Comparison of ENCODE assay signal across 9 cellular contexts in the genomic region with DNA sequence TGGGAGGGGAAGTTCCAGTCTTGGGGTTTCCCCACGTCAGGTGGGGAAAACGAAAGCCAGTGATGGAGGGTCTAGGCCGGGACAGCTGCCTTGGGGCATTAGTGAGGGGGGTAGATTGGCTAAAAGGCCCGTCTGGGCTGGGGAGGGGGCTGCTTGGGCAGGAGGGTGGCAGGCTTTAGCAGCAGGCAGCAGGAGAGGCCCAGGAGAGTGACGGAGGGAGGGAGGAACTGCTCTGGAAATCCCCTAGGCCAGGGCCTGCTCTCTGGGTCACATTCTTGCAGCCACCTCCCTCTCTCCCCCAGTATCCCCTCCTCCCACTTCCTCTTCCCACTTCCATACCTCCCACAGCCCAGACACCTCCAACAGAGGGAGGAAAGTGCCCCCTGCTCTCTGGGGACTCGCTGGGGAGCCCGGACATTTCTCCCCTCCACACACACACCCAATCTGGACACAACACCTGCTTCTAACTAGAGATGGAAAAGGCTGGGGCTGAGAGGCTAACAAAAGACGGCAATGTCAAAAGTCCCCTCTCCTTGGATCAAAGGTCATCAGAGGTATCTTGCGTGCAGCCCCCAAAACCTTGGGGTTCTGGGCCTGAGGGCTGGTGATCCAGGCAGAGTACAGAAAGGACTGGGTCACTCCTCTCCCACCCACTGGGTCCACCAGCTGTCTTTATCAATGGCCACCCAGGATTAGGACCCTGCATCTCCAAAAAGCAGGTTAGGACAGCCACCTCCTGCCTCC. TPM values are rescaled to one million over a fixed set of nuclear protein-coding genes. Genes with fewer than 3 reads are reported as not detected.
DNase-seq lines count a peak whose midpoint lies in the region; ATAC-seq and TF ChIP-seq lines count a peak whose summit lies in the region.
"Had no signal": no experiment of that assay in that cellular context is flagged by ENCODE, and none has a peak within 500 bp of the region (broad histone marks: within the 10 kb centered on the region; RNA-seq: fewer than 3 reads in every experiment).

No MANE protein-coding gene starts in this region.

- peak; percentile 42 for ATAC-seq in activated T-helper 17 cell treated with anti-CD3 and anti-CD28 coated beads, Interleukin-2, amount 50 U/mL, for 72 hours (replicated peaks)

- CTCF ChIA-PET in HEK293 (lab: Yijun Ruan, JAX), result interaction anchor here (0.6 to 2.6 kb wide), 6 partner anchors 10 to 134 kb away, joined by 3 to 8 read pairs (median 3); no protein-coding TSS in a partner anchor

- peak overlapping the region; percentile 82 to 95 (median 91) for H3K9ac ChIP-seq in BLaER1 treated with 17β-estradiol and CSF1 and Interleukin-3, amounts not matched to agents 10 nM and 100 nM

- H3K4me3 ChIP-seq in BLaER1 treated with 17β-estradiol and CSF1 and Interleukin-3, amounts not matched to agents 10 nM and 100 nM, result peak overlapping the region; percentile 72 to 98 (median 94)
- no peak overlapping the region for H3K4me3 ChIP-seq in HEK293 (ENCODE audit: low read depth, low read length)

- H3K27me3 Mint-ChIP-seq in activated T-helper 17 cell treated with anti-CD3 and anti-CD28 coated beads, Interleukin-2, amount 50 U/mL, for 72 hours, result no peaks in the 10 kb centered on the region
- peaks cover 6% of the 10 kb centered on the region for H3K27me3 Mint-ChIP-seq in stimulated activated naive CD8-positive, alpha-beta T cell treated with anti-CD3 and anti-CD28 coated beads, Interleukin-15, Interleukin-2, amounts not matched to agents 100 ng/mL and 50 ng/mL, for 24 hours

- H3K36me3 Mint-ChIP-seq in activated T-helper 17 cell treated with anti-CD3 and anti-CD28 coated beads, Interleukin-2, amount 50 U/mL, for 72 hours (ENCODE audit: low read depth), result peaks cover 64% of the 10 kb centered on the region
- peaks cover 28% of the 10 kb centered on the region for H3K36me3 Mint-ChIP-seq in stimulated activated naive CD8-positive, alpha-beta T cell treated with anti-CD3 and anti-CD28 coated beads, Interleukin-15, Interleukin-2, amounts not matched to agents 100 ng/mL and 50 ng/mL, for 24 hours (ENCODE audit: low read depth)

- peaks cover 25% of the 10 kb centered on the region for H3K4me1 Mint-ChIP-seq in activated T-helper 17 cell treated with anti-CD3 and anti-CD28 coated beads, Interleukin-2, amount 50 U/mL, for 72 hours
- peaks cover 64% of the 10 kb centered on the region for H3K4me1 Mint-ChIP-seq in stimulated activated naive CD8-positive, alpha-beta T cell treated with anti-CD3 and anti-CD28 coated beads, Interleukin-15, Interleukin-2, amounts not matched to agents 100 ng/mL and 50 ng/mL, for 24 hours (ENCODE audit: low read depth)

- peaks cover 31 to 49% (median 41%) of the 10 kb centered on the region in 11 experiments for H3K36me3 ChIP-seq in BLaER1 treated with 17β-estradiol and CSF1 and Interleukin-3, amounts not matched to agents 10 nM and 100 nM
- H3K36me3 ChIP-seq in HEK293 (ENCODE audit: control insufficient read depth in 2 of 2, insufficient read depth in 1 of 2, low read length in 2 of 2), result peaks cover 0 to 29% of the 10 kb centered on the region in 2 experiments; a peak in 1 of 3 replicates

- H3K4me1 ChIP-seq in BLaER1 treated with 17β-estradiol and CSF1 and Interleukin-3, amounts not matched to agents 10 nM and 100 nM, result peaks cover 57 to 73% (median 67%) of the 10 kb centered on the region in 10 experiments
- peaks cover 4% of the 10 kb centered on the region; the same call in 1 of the 2 replicates for H3K4me1 ChIP-seq in HEK293 (ENCODE audit: control insufficient read depth, insufficient read depth, low read length)

- H4K20me1 ChIP-seq in BLaER1 treated with 17β-estradiol and CSF1 and Interleukin-3, amounts not matched to agents 10 nM and 100 nM, result peaks cover 19 to 62% (median 56%) of the 10 kb centered on the region in 11 experiments; a peak in 21 of 22 replicates

- no peaks in the 10 kb centered on the region for H3K9me3 ChIP-seq in BLaER1 treated with 17β-estradiol and CSF1 and Interleukin-3, amounts not matched to agents 10 nM and 100 nM (replicated peaks in 1 of 11)
- H3K9me3 ChIP-seq in HEK293 (ENCODE audit: control insufficient read depth, insufficient read depth, low read depth, low read length), result no peaks in the 10 kb centered on the region

- H3K27ac Mint-ChIP-seq in activated T-helper 17 cell treated with anti-CD3 and anti-CD28 coated beads, Interleukin-2, amount 50 U/mL, for 72 hours, result peak overlapping the region; percentile 94
- H3K27ac Mint-ChIP-seq in stimulated activated naive CD8-positive, alpha-beta T cell treated with anti-CD3 and anti-CD28 coated beads, Interleukin-15, Interleukin-2, amounts not matched to agents 100 ng/mL and 50 ng/mL, for 24 hours, result peak overlapping the region; percentile 93

- peak; percentile 66 for DNase-seq in islet precursor cell
- no peak for DNase-seq in NCI-H1417 treated with DMSO at 0.1 percent for 48 hours (lab: John Stamatoyannopoulos, UW)
- DNase-seq in AML-193 (lab: John Stamatoyannopoulos, UW), result no peak
- no peak for DNase-seq in NCI-H446 (lab: John Stamatoyannopoulos, UW)

- TF ChIP-seq CTCF in HEK293 (tag by site-specific recombination; IDR thresholded peaks at IDR 0.05), result no peak

- peak overlapping the region; percentile 76 to 94 (median 91) for H3K27ac ChIP-seq in BLaER1 treated with 17β-estradiol and CSF1 and Interleukin-3, amounts not matched to agents 10 nM and 100 nM
- H3K27ac ChIP-seq in HEK293 (ENCODE audit: extremely low read depth, low read depth, low read length), result no peak overlapping the region

- H3K27me3 ChIP-seq in BLaER1 treated with 17β-estradiol and CSF1 and Interleukin-3, amounts not matched to agents 10 nM and 100 nM, result peaks cover 5 to 8% (median 6%) of the 10 kb centered on the region in 11 experiments

- H3K9me3 Mint-ChIP-seq in activated T-helper 17 cell treated with anti-CD3 and anti-CD28 coated beads, Interleukin-2, amount 50 U/mL, for 72 hours, result no peaks in the 10 kb centered on the region
- no peaks in the 10 kb centered on the region for H3K9me3 Mint-ChIP-seq in stimulated activated naive CD8-positive, alpha-beta T cell treated with anti-CD3 and anti-CD28 coated beads, Interleukin-15, Interleukin-2, amounts not matched to agents 100 ng/mL and 50 ng/mL, for 24 hours

- POLR2A ChIA-PET in HEK293 (lab: Yijun Ruan, JAX), result interaction anchor here (0.6 to 2.2 kb wide), 3 partner anchors 11 to 50 kb away, joined by 3 to 15 read pairs (median 4); a partner anchor contains a TSS

- H3K4me2 ChIP-seq in BLaER1 treated with 17β-estradiol and CSF1 and Interleukin-3, amounts not matched to agents 10 nM and 100 nM, result peak overlapping the region; percentile 95 to 100 (median 99)

- H3K4me3 Mint-ChIP-seq in activated T-helper 17 cell treated with anti-CD3 and anti-CD28 coated beads, Interleukin-2, amount 50 U/mL, for 72 hours, result peak overlapping the region; percentile 92
- peak overlapping the region; percentile 93 for H3K4me3 Mint-ChIP-seq in stimulated activated naive CD8-positive, alpha-beta T cell treated with anti-CD3 and anti-CD28 coated beads, Interleukin-15, Interleukin-2, amounts not matched to agents 100 ng/mL and 50 ng/mL, for 24 hours

TF ChIP-seq in HEK293, 187 proteins besides CTCF, POLR2A, EP300 and RAD21 (continues in another document):
- TF ChIP-seq OSR2 (tag by site-specific recombination; IDR thresholded peaks at IDR 0.05) (no peak), ZNF221 (tag by site-specific recombination; IDR thresholded peaks at IDR 0.05; ENCODE audit: borderline replicate concordance) (no peak), GLIS1 (tag by site-specific recombination; IDR thresholded peaks at IDR 0.05) (peak; percentile 80), EGR2 (tag by site-specific recombination; IDR thresholded peaks at IDR 0.05; ENCODE audit: low read depth) (peak; percentile 78), GLIS2 (tag by site-specific recombination; IDR thresholded peaks at IDR 0.05) (0 out of 2 replicates have a peak, but pooled peaks have one; percentile 13), GLI2 (tag by site-specific recombination; IDR thresholded peaks at IDR 0.05; ENCODE audit: borderline replicate concordance, low read depth) (no peak), ZFHX2 (tag by site-specific recombination; conservative IDR thresholded peaks at IDR 0.05) (peak; percentile 86), ZNF121 (tag by site-specific recombination; IDR thresholded peaks at IDR 0.05) (no peak), SP2 (tag by site-specific recombination; IDR thresholded peaks at IDR 0.05) (peak; percentile 33; the same call in 1 of the 2 replicates), ZBTB48 (tag by site-specific recombination; IDR thresholded peaks at IDR 0.05) (no peak)
- TF ChIP-seq, protein P1, sequence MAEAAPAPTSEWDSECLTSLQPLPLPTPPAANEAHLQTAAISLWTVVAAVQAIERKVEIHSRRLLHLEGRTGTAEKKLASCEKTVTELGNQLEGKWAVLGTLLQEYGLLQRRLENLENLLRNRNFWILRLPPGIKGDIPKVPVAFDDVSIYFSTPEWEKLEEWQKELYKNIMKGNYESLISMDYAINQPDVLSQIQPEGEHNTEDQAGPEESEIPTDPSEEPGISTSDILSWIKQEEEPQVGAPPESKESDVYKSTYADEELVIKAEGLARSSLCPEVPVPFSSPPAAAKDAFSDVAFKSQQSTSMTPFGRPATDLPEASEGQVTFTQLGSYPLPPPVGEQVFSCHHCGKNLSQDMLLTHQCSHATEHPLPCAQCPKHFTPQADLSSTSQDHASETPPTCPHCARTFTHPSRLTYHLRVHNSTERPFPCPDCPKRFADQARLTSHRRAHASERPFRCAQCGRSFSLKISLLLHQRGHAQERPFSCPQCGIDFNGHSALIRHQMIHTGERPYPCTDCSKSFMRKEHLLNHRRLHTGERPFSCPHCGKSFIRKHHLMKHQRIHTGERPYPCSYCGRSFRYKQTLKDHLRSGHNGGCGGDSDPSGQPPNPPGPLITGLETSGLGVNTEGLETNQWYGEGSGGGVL (tag by site-specific recombination; IDR thresholded peaks at IDR 0.05), result 0 out of 2 replicates have a peak, but pooled peaks have one; percentile 24

RNA-seq across cellular contexts. Expression of a gene that starts 1.8 kb away (rescaled TPM):
- total RNA-seq in activated T-helper 17 cell treated with anti-CD3 and anti-CD28 coated beads, Interleukin-2, amount 50 U/mL, for 72 hours, result 10 to 100 TPM; 20.5 to 26.9 TPM

RNA-seq across cellular contexts. Expression of a gene that starts 6.2 kb away (rescaled TPM):
- total RNA-seq in activated T-helper 17 cell treated with anti-CD3 and anti-CD28 coated beads, Interleukin-2, amount 50 U/mL, for 72 hours, result 10 to 100 TPM; 16.5 to 22.3 TPM

RNA-seq across cellular contexts. Expression of a gene that starts 6.7 kb away (rescaled TPM):
- under 1 TPM; 0.05 to 0.19 TPM for total RNA-seq in activated T-helper 17 cell treated with anti-CD3 and anti-CD28 coated beads, Interleukin-2, amount 50 U/mL, for 72 hours
- total RNA-seq: HT1080 had no signal

RNA-seq across cellular contexts. Expression of a gene that starts 16.6 kb away (rescaled TPM):
- total RNA-seq in activated T-helper 17 cell treated with anti-CD3 and anti-CD28 coated beads, Interleukin-2, amount 50 U/mL, for 72 hours, result 1,000 to 10,000 TPM; 1,019 to 1,822 TPM

RNA-seq across cellular contexts. Expression of a gene that starts 40.1 kb away (rescaled TPM):
- 10 to 100 TPM; 40.8 to 80.8 TPM for total RNA-seq in activated T-helper 17 cell treated with anti-CD3 and anti-CD28 coated beads, Interleukin-2, amount 50 U/mL, for 72 hours
